In the genomic region with DNA sequence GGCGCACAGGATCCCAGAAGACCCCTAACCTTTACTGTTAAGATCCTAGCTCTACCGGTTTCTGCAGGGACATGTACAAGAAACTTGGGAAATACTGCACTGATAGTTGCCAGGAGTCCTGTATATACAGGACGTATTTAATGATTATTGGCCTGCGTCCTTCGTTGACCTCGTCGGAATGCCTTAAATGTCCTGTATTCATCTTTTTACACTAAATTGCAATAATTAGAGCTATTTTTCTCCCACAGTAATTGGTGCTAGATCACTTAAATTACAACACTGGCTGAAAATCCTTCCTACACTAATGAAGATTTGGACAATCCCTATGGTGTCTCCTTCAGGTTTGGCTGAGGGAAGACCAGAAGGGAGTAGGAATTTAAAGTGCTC, we compare ENCODE assay signal across 8 cellular contexts. TPM values are rescaled to one million over a fixed set of nuclear protein-coding genes. Genes with fewer than 3 reads are reported as not detected.
DNase-seq lines count a peak whose midpoint lies in the region; ATAC-seq and TF ChIP-seq lines count a peak whose summit lies in the region.

No MANE protein-coding gene starts in this region.

- H3K9me3 ChIP-seq in SK-N-SH: no peaks in the 10 kb centered on the region
- no peaks in the 10 kb centered on the region for H3K9me3 ChIP-seq in adipocyte (ENCODE audit: control insufficient read depth, low read length)
- H3K9me3 ChIP-seq in suprapubic skin: no peaks in the 10 kb centered on the region

- ATAC-seq in SK-N-SH treated with all-trans-retinoic acid at 6 μM for 48 hours: no peak
- no peak for ATAC-seq in GM19395 (IDR thresholded peaks at IDR 0.05; ENCODE audit: unreplicated experiment)
- ATAC-seq in GM21786 (IDR thresholded peaks at IDR 0.05; ENCODE audit: unreplicated experiment): no peak

- H3K9me2 ChIP-seq in SK-N-SH: no peaks in the 10 kb centered on the region

- peaks cover 7% of the 10 kb centered on the region for H3F3A ChIP-seq in SK-N-SH (replicated peaks; ENCODE audit: insufficient read depth)

- H3K9ac ChIP-seq in SK-N-SH: peak overlapping the region; percentile 47
- H3K9ac ChIP-seq in adipocyte (ENCODE audit: low read length): peak overlapping the region; percentile 91

- H3K4me3 ChIP-seq in SK-N-SH (ENCODE audit: low read depth in 2 of 2, low read length in 1 of 2) (peak overlapping the region; percentile 64 to 72), adipocyte (ENCODE audit: low read length) (peak overlapping the region; percentile 94), kidney epithelial cell (ENCODE audit: low read depth, low read length) (peak overlapping the region; percentile 84), suprapubic skin (peak overlapping the region; percentile 96)

- peaks cover 3 to 4% of the 10 kb centered on the region in 2 experiments; a peak in 2 of 4 replicates for H3K4me1 ChIP-seq in SK-N-SH (ENCODE audit: control insufficient read depth in 1 of 2, insufficient read depth in 2 of 2, low read depth in 1 of 2, low read length in 1 of 2)
- H3K4me1 ChIP-seq in adipocyte (ENCODE audit: control insufficient read depth, insufficient read depth, low read length): peaks cover 5% of the 10 kb centered on the region
- peaks cover 36% of the 10 kb centered on the region for H3K4me1 ChIP-seq in suprapubic skin

- peaks cover 29% of the 10 kb centered on the region for H4K20me1 ChIP-seq in SK-N-SH (ENCODE audit: insufficient read depth)

- peak overlapping the region; percentile 84 for H3K4me2 ChIP-seq in SK-N-SH

- H2AFZ ChIP-seq in SK-N-SH (ENCODE audit: low read depth): peak overlapping the region; percentile 95

- H3K36me3 ChIP-seq in SK-N-SH (replicated peaks in 1 of 2; ENCODE audit: control insufficient read depth in 1 of 2, insufficient read depth in 2 of 2, low read length in 1 of 2): no peaks in the 10 kb centered on the region
- no peaks in the 10 kb centered on the region for H3K36me3 ChIP-seq in adipocyte (ENCODE audit: control insufficient read depth, insufficient read depth, low read length, severe bottlenecking)
- no peaks in the 10 kb centered on the region for H3K36me3 ChIP-seq in kidney epithelial cell (ENCODE audit: control insufficient read depth, insufficient read depth, low read length)
- H3K36me3 ChIP-seq in suprapubic skin: no peaks in the 10 kb centered on the region

- H3K79me2 ChIP-seq in SK-N-SH (ENCODE audit: insufficient read depth): peaks cover 41% of the 10 kb centered on the region

- no peak for TF ChIP-seq RAD21 in SK-N-SH (IDR thresholded peaks at IDR 0.05; ENCODE audit: low read length)

- POLR2A ChIA-PET in SK-N-SH (lab: Yijun Ruan, JAX): interaction anchor here (1.0 kb wide), 2 partner anchors 15 to 62 kb away, joined by 3 read pairs; partner anchors contain the start of gene ATRN

- CTCF ChIA-PET in SK-N-SH (lab: Yijun Ruan, JAX): interaction anchor here (0.6 to 1.0 kb wide), 5 partner anchors 14 to 190 kb away, joined by 3 to 4 read pairs (median 3); no protein-coding TSS in a partner anchor

- TF ChIP-seq EP300 in SK-N-SH (IDR thresholded peaks at IDR 0.05; ENCODE audit: borderline replicate concordance in 1 of 2, low read depth in 1 of 2, low read length in 1 of 2) (no peak), suprapubic skin (IDR thresholded peaks at IDR 0.05) (no peak)

- no peak for DNase-seq in SK-N-SH
- DNase-seq in adipocyte (ENCODE audit: low read depth): no peak
- no peak for DNase-seq in kidney epithelial cell (ENCODE audit: low read depth)
- no peak for DNase-seq in suprapubic skin (ENCODE audit: low spot score in 2 of 2)
- no peak for DNase-seq in SIG-M5 treated with dmso at 0.1 percent for 504 hours (lab: John Stamatoyannopoulos, UW; ENCODE audit: unreplicated experiment)

- TF ChIP-seq CTCF in SK-N-SH (IDR thresholded peaks at IDR 0.05): no peak
- TF ChIP-seq CTCF in kidney epithelial cell (IDR thresholded peaks at IDR 0.05; ENCODE audit: insufficient read depth, low read length, poor library complexity, severe bottlenecking): no peak
- no peak for TF ChIP-seq CTCF in suprapubic skin (IDR thresholded peaks at IDR 0.05)

- TF ChIP-seq POLR2A in suprapubic skin (IDR thresholded peaks at IDR 0.05): no peak

- WGBS in SK-N-SH (ENCODE audit: low lambda C conversion rate): 2% methylated on average over 7 of the region's 7 CpGs
- under 1% methylated on average over 7 of the region's 7 CpGs for WGBS in suprapubic skin

- no peaks in the 10 kb centered on the region; the same call in 1 of the 2 replicates for H3K27me3 ChIP-seq in SK-N-SH (ENCODE audit: insufficient read depth)
- no peaks in the 10 kb centered on the region for H3K27me3 ChIP-seq in adipocyte (replicated peaks; ENCODE audit: control insufficient read depth, insufficient read depth, low read length)
- H3K27me3 ChIP-seq in kidney epithelial cell (ENCODE audit: control insufficient read depth, insufficient read depth, low read length): no peaks in the 10 kb centered on the region
- no peaks in the 10 kb centered on the region for H3K27me3 ChIP-seq in suprapubic skin

- H3K27ac ChIP-seq in SK-N-SH (ENCODE audit: low read depth in 2 of 2, low read length in 1 of 2): peak overlapping the region; percentile 66 to 96; a peak in 3 of 4 replicates
- H3K27ac ChIP-seq in suprapubic skin: peak overlapping the region; percentile 95

TF ChIP-seq in SK-N-SH, 30 proteins besides CTCF, POLR2A, EP300 and RAD21:
- TF ChIP-seq RXRA (IDR thresholded peaks at IDR 0.05; ENCODE audit: borderline replicate concordance, low read depth) (no peak), TAF1 (IDR thresholded peaks at IDR 0.05; ENCODE audit: borderline replicate concordance, low read depth, low read length) (no peak), ELF1 (IDR thresholded peaks at IDR 0.05) (no peak), TEAD4 (IDR thresholded peaks at IDR 0.05; ENCODE audit: borderline replicate concordance, insufficient read depth) (no peak), GATA2 (CRISPR knock-in tag; IDR thresholded peaks at IDR 0.05) (no peak), NFIC (IDR thresholded peaks at IDR 0.05; ENCODE audit: borderline replicate concordance) (no peak)
- TF ChIP-seq, protein P1, sequence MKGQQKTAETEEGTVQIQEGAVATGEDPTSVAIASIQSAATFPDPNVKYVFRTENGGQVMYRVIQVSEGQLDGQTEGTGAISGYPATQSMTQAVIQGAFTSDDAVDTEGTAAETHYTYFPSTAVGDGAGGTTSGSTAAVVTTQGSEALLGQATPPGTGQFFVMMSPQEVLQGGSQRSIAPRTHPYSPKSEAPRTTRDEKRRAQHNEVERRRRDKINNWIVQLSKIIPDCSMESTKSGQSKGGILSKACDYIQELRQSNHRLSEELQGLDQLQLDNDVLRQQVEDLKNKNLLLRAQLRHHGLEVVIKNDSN (IDR thresholded peaks at IDR 0.05; ENCODE audit: borderline replicate concordance, low read depth): no peak

TF ChIP-seq in SK-N-SH treated with all-trans-retinoic acid at 6 μM for 48 hours, 23 proteins besides CTCF, POLR2A, EP300 and RAD21 (continues in another document):
- TF ChIP-seq PPARA (CRISPR knock-in tag; IDR thresholded peaks at IDR 0.05; ENCODE audit: borderline replicate concordance): no peak
- TF ChIP-seq ZNF565 (CRISPR knock-in tag; conservative IDR thresholded peaks at IDR 0.05; ENCODE audit: low read depth): no peak
- TF ChIP-seq TSHZ2 (CRISPR knock-in tag; IDR thresholded peaks at IDR 0.05): no peak
- TF ChIP-seq, protein P2, sequence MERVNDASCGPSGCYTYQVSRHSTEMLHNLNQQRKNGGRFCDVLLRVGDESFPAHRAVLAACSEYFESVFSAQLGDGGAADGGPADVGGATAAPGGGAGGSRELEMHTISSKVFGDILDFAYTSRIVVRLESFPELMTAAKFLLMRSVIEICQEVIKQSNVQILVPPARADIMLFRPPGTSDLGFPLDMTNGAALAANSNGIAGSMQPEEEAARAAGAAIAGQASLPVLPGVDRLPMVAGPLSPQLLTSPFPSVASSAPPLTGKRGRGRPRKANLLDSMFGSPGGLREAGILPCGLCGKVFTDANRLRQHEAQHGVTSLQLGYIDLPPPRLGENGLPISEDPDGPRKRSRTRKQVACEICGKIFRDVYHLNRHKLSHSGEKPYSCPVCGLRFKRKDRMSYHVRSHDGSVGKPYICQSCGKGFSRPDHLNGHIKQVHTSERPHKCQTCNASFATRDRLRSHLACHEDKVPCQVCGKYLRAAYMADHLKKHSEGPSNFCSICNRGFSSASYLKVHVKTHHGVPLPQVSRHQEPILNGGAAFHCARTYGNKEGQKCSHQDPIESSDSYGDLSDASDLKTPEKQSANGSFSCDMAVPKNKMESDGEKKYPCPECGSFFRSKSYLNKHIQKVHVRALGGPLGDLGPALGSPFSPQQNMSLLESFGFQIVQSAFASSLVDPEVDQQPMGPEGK (CRISPR knock-in tag; IDR thresholded peaks at IDR 0.05; ENCODE audit: borderline replicate concordance): no peak
- TF ChIP-seq ZFP3 (CRISPR knock-in tag; IDR thresholded peaks at IDR 0.05): no peak
- TF ChIP-seq SNAI2 (CRISPR knock-in tag; IDR thresholded peaks at IDR 0.05): no peak
- TF ChIP-seq ZNF70 (CRISPR knock-in tag; IDR thresholded peaks at IDR 0.05): no peak
- no peak for TF ChIP-seq TOX (CRISPR knock-in tag; IDR thresholded peaks at IDR 0.05; ENCODE audit: borderline replicate concordance)
- TF ChIP-seq ZC3H10 (CRISPR knock-in tag; IDR thresholded peaks at IDR 0.05): no peak

RNA-seq across cellular contexts. Expression of gene DNAAF9, which starts 0.8 kb away (rescaled TPM):
- polyA plus RNA-seq in SK-N-SH (2012; rRNA removed): 5.5 and 7.9 TPM in 2 replicates
- polyA plus RNA-seq in SK-N-SH (2012; cell fraction: cytosol; rRNA removed): 4.2 and 5.5 TPM in 2 replicates
- 17.5 and 22.0 TPM in 2 replicates for polyA plus RNA-seq in SK-N-SH (2012; cell fraction: nucleus; rRNA removed)
- 11.8 and 12.6 TPM in 2 replicates for total RNA-seq in kidney epithelial cell
- 10 to 100 TPM in 2 of 4 donors, 1 to 10 TPM in 2; 8.0 to 20.9 (median 11.3) TPM for total RNA-seq in suprapubic skin
